ENCODE assay signal across 14 cellular contexts in the genomic region with DNA sequence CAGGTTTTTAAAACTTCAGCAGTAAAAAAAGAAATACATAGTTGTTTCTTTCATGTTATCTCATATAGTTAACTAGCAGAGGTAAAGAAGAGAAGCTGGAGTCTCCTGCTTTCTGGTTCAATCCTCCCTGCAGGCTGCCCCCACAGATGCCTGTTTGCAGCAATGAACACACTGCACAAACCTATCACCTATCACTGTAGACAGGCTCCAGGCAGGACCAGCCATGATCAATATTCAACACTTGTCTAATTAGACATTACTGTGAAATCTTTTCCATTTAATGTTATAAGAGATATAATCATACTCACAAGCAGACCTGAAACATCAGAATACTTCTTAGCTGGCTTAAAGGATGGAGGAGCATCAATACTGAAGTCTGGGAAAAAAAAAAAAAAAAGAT. TPM values are rescaled to one million over a fixed set of nuclear protein-coding genes. Genes with fewer than 3 reads are reported as not detected.
DNase-seq lines count a peak whose midpoint lies in the region; ATAC-seq, FAIRE-seq and TF ChIP-seq lines count a peak whose summit lies in the region.
"Had no signal": no experiment of that assay in that cellular context is flagged by ENCODE, and none has a peak within 500 bp of the region (broad histone marks: within the 10 kb centered on the region; RNA-seq: fewer than 3 reads in every experiment).

No MANE protein-coding gene starts in this region.

- no peak for FAIRE-seq in HepG2 (lab: Jason Lieb, UNC)

- TF ChIP-seq EP300 in HepG2 (IDR thresholded peaks at IDR 0.05; ENCODE audit: low read depth in 2 of 2, low read length in 2 of 2) (no peak), HepG2 (CRISPR knock-in tag; IDR thresholded peaks at IDR 0.05; ENCODE audit: borderline replicate concordance) (no peak)

- TF ChIP-seq POLR2A in HepG2 (IDR thresholded peaks at IDR 0.05; ENCODE audit: insufficient read depth in 1 of 2, low read depth in 2 of 2, low read length in 2 of 2) (no peak), right lobe of liver (IDR thresholded peaks at IDR 0.05) (no peak), GM18505 (IDR thresholded peaks at IDR 0.05; ENCODE audit: borderline replicate concordance, extremely low read depth, insufficient read depth, insufficient read length) (no peak)

- H3K4me1 ChIP-seq in HepG2 (ENCODE audit: insufficient read depth, low read length) (peaks cover 64% of the 10 kb centered on the region), right lobe of liver (peaks cover 0 to 39% (median 17%) of the 10 kb centered on the region in 4 donors), fibroblast of lung (ENCODE audit: control insufficient read depth, extremely low read depth, insufficient read depth, low read length) (peaks cover 12% of the 10 kb centered on the region), subcutaneous abdominal adipose tissue (ENCODE audit: control insufficient read depth in 5 of 5, insufficient read depth in 5 of 5, low read length in 5 of 5) (peaks cover 0 to 24% (median 16%) of the 10 kb centered on the region in 5 donors)

- no peaks in the 10 kb centered on the region; a peak in 2 of 5 replicates for H3K36me3 ChIP-seq in HepG2 (replicated peaks in 1 of 2; ENCODE audit: control insufficient read depth in 1 of 2, insufficient read depth in 2 of 2, low read length in 2 of 2)
- peaks cover 0 to 4% (median 0%) of the 10 kb centered on the region in 4 donors for H3K36me3 ChIP-seq in right lobe of liver
- H3K36me3 ChIP-seq in fibroblast of lung (ENCODE audit: control insufficient read depth, insufficient read depth, low read length): no peaks in the 10 kb centered on the region
- H3K36me3 ChIP-seq in subcutaneous abdominal adipose tissue (ENCODE audit: control insufficient read depth in 5 of 5, insufficient read depth in 5 of 5, low read length in 5 of 5): peaks cover 0 to 5% (median 0%) of the 10 kb centered on the region in 5 donors
- H3K36me3 ChIP-seq: sigmoid colon had no signal

- H3K27me3 ChIP-seq in HepG2 (ENCODE audit: control insufficient read depth in 1 of 2, insufficient read depth in 2 of 2, low read length in 2 of 2): no peaks in the 10 kb centered on the region; a peak in 1 of 5 replicates
- H3K27me3 ChIP-seq in right lobe of liver: no peaks in the 10 kb centered on the region
- H3K27me3 ChIP-seq in fibroblast of lung (ENCODE audit: control insufficient read depth, insufficient read depth, low read length): no peaks in the 10 kb centered on the region
- H3K27me3 ChIP-seq in subcutaneous abdominal adipose tissue (ENCODE audit: control insufficient read depth in 5 of 5, insufficient read depth in 4 of 5, low read length in 5 of 5): no peaks in the 10 kb centered on the region
- H3K27me3 ChIP-seq: body of pancreas, sigmoid colon had no signal

- H3K4me3 ChIP-seq in HepG2 (replicated peaks in 1 of 3; ENCODE audit: insufficient read depth in 1 of 3, low read depth in 2 of 3, low read length in 3 of 3) (peak overlapping the region in 1 of 3 experiments; percentile 49; a peak in 1 of 6 replicates), right lobe of liver (no peak overlapping the region), fibroblast of lung (replicated peaks in 1 of 4; ENCODE audit: control extremely low read depth in 1 of 4, insufficient read depth in 1 of 4, low read depth in 3 of 4, low read length in 4 of 4) (peak overlapping the region in 1 of 4 experiments; percentile 2), subcutaneous abdominal adipose tissue (ENCODE audit: low read depth in 1 of 5, low read length in 5 of 5) (no peak overlapping the region)
- H3K4me3 ChIP-seq: body of pancreas, sigmoid colon had no signal

- no peaks in the 10 kb centered on the region for H3K27me3 Mint-ChIP-seq in activated naive CD8-positive, alpha-beta T cell
- H3K27me3 Mint-ChIP-seq: memory B cell had no signal

- H3K36me3 Mint-ChIP-seq in activated naive CD8-positive, alpha-beta T cell: peaks cover 28% of the 10 kb centered on the region

- POLR2A ChIA-PET in HepG2 (lab: Yijun Ruan, JAX): interaction anchor here (1.0 to 4.3 kb wide), 14 partner anchors 8 to 494 kb away, joined by 3 to 70 read pairs (median 4); a partner anchor contains a TSS

- H3K4me3 Mint-ChIP-seq in activated naive CD8-positive, alpha-beta T cell: no peak overlapping the region
- H3K4me3 Mint-ChIP-seq: activated T-helper 1 cell treated with anti-CD3 and anti-CD28 coated beads, Interleukin-12 subunit alpha, Interleukin-12 subunit beta, Interleukin-2, Interleukin-4 antibody, amounts not matched to agents 30 ng/mL and 10 ng/mL and 1 ng/mL, durations not matched to agents 14 hours and 24 hours and 36 hours; memory B cell had no signal

- peak overlapping the region; percentile 66 for H3K4me2 ChIP-seq in HepG2 (ENCODE audit: low read depth, low read length)
- H3K4me2 ChIP-seq in fibroblast of lung (ENCODE audit: extremely low read depth, insufficient read depth, low read length): peak overlapping the region; percentile 40

- peak overlapping the region; percentile 76 for H3K27ac Mint-ChIP-seq in activated naive CD8-positive, alpha-beta T cell
- H3K27ac Mint-ChIP-seq: memory B cell had no signal

- peaks cover 37% of the 10 kb centered on the region for H3K4me1 Mint-ChIP-seq in activated naive CD8-positive, alpha-beta T cell (ENCODE audit: low read depth)

- intact Hi-C loops in HepG2 (cut with micrococcal nuclease; ENCODE audit: unreplicated experiment): loop anchor here (1.0 kb wide), 3 partner anchors 9 to 103 kb away; a partner anchor contains a TSS
- intact Hi-C loops in right lobe of liver (cut with DNase I): no loop called here

- H3K9me3 ChIP-seq in HepG2 (ENCODE audit: low read length) (no peaks in the 10 kb centered on the region), right lobe of liver (no peaks in the 10 kb centered on the region), fibroblast of lung (ENCODE audit: control insufficient read depth, insufficient read depth, low read depth, low read length) (no peaks in the 10 kb centered on the region), subcutaneous abdominal adipose tissue (ENCODE audit: control insufficient read depth in 5 of 5, low read length in 5 of 5) (no peaks in the 10 kb centered on the region)
- H3K9me3 ChIP-seq: body of pancreas, sigmoid colon had no signal

- TSS peak; percentile 71 for BruUV-seq in HepG2 (replicated peaks; lab: Mats Ljungman, UMichigan)

- peak overlapping the region; percentile 85 for H3K27ac ChIP-seq in HepG2 (ENCODE audit: extremely low read length, insufficient read depth, low read length)
- no peak overlapping the region for H3K27ac ChIP-seq in right lobe of liver
- peak overlapping the region; percentile 79 for H3K27ac ChIP-seq in fibroblast of lung (ENCODE audit: insufficient read depth, low read length)
- peak overlapping the region; percentile 37 for H3K27ac ChIP-seq in subcutaneous abdominal adipose tissue (ENCODE audit: low read depth, low read length)
- H3K27ac ChIP-seq: body of pancreas had no signal

- H3K9ac ChIP-seq in HepG2 (ENCODE audit: insufficient read depth, low read depth, low read length) (peak overlapping the region; percentile 68; the same call in 1 of the 2 replicates), fibroblast of lung (ENCODE audit: insufficient read depth, low read length) (no peak overlapping the region), subcutaneous abdominal adipose tissue (ENCODE audit: low read length in 5 of 5) (peak overlapping the region in 1 of 5 donors; percentile 24)

- DNase-seq in HepG2 (ENCODE audit: low spot score): no peak
- no peak for DNase-seq in right lobe of liver
- DNase-seq in fibroblast of lung (ENCODE audit: low read depth in 2 of 2): no peak
- DNase-seq in KG1 (lab: John Stamatoyannopoulos, UW): no peak
- DNase-seq: NCI-H2107, NCI-H69, sigmoid colon had no signal

- no peak for TF ChIP-seq RAD21 in HepG2 (CRISPR knock-in tag; IDR thresholded peaks at IDR 0.05)

- in situ Hi-C loops in HepG2 (cut with HindIII; ENCODE audit: extremely low pct_ligation_motif_present, low pct_unique_long_range_greater_than_20kb): no loop called here

- H2AFZ ChIP-seq in HepG2 (ENCODE audit: low read length): no peak overlapping the region
- no peak overlapping the region for H2AFZ ChIP-seq in fibroblast of lung (ENCODE audit: low read length)

- H3K79me2 ChIP-seq in HepG2 (ENCODE audit: insufficient read depth, low read length): peaks cover 21% of the 10 kb centered on the region
- H3K79me2 ChIP-seq in fibroblast of lung (ENCODE audit: control insufficient read depth, insufficient read depth, low read length): no peaks in the 10 kb centered on the region

- ATAC-seq in HepG2 (no peak), right lobe of liver (no peak), GM21381 (IDR thresholded peaks at IDR 0.05; ENCODE audit: unreplicated experiment) (no peak), GM18505 (IDR thresholded peaks at IDR 0.05; ENCODE audit: unreplicated experiment) (no peak)
- ATAC-seq: body of pancreas had no signal

- CTCF ChIA-PET in HepG2 (lab: Yijun Ruan, JAX; ENCODE audit: low intra/inter-chr PET ratio, low total read pairs): no interaction called here

- TF ChIP-seq CTCF in HepG2 (CRISPR knock-in tag; IDR thresholded peaks at IDR 0.05): no peak
- TF ChIP-seq CTCF in right lobe of liver (IDR thresholded peaks at IDR 0.05): no peak
- TF ChIP-seq CTCF in fibroblast of lung (conservative IDR thresholded peaks at IDR 0.05 in 1 of 2, IDR thresholded peaks at IDR 0.05 in 1 of 2; ENCODE audit: low read depth in 1 of 2, low read length in 2 of 2): no peak

- no peaks in the 10 kb centered on the region for H3K9me3 Mint-ChIP-seq in activated naive CD8-positive, alpha-beta T cell (ENCODE audit: low read depth)
- H3K9me3 Mint-ChIP-seq: memory B cell had no signal

- no peaks in the 10 kb centered on the region for H4K20me1 ChIP-seq in HepG2 (ENCODE audit: insufficient read depth, low read length)
- H4K20me1 ChIP-seq in fibroblast of lung (ENCODE audit: control insufficient read depth, extremely low read depth, insufficient read depth, low read length): no peaks in the 10 kb centered on the region

RNA-seq across cellular contexts. Expression of a gene that starts 19.8 kb away (rescaled TPM):
- total RNA-seq in HepG2 (2016; rRNA removed; fragmentation: Illumina TruSeq; extraction: Trizol) (8.2 and 10.8 TPM in 2 replicates), right lobe of liver (10 to 100 TPM in 3 of 6 experiments, 1 to 10 TPM in 3; 6.4 to 12.7 (median 9.7) TPM), fibroblast of lung (1.5 and 3.1 TPM in 2 replicates)
- total RNA-seq in HepG2 (2016; cell fraction: cytosol; rRNA removed; fragmentation: Illumina TruSeq; extraction: Trizol; ENCODE audit: low read depth): 5.2 and 7.5 TPM in 2 replicates
- total RNA-seq in HepG2 (2016; cell fraction: insoluble cytoplasmic fraction; rRNA removed; fragmentation: Illumina TruSeq; extraction: Trizol): 6.6 and 9.8 TPM in 2 replicates
- 4.8 and 6.6 TPM in 2 replicates for total RNA-seq in HepG2 (2016; cell fraction: membrane; rRNA removed; fragmentation: Illumina TruSeq; extraction: Trizol)
- total RNA-seq in HepG2 (2016; cell fraction: nucleus; rRNA removed; fragmentation: Illumina TruSeq; extraction: Trizol): 11.1 and 13.4 TPM in 2 replicates
- polyA plus RNA-seq in HepG2 (2011; rRNA removed) (15.4 and 20.5 TPM in 2 replicates), fibroblast of lung (9.4 and 13.5 TPM in 2 replicates)
- 17.9 and 18.5 TPM in 2 replicates for polyA plus RNA-seq in HepG2 (2011; cell fraction: cytosol; rRNA removed)
- 14.5 and 18.5 TPM in 2 replicates for polyA plus RNA-seq in HepG2 (2011; cell fraction: nucleus; rRNA removed)
- polyA plus RNA-seq in HepG2 (2012): 17.4 and 24.1 TPM in 2 replicates
- polyA plus RNA-seq in HepG2 (2016; cell fraction: cytosol; fragmentation: Illumina TruSeq; extraction: Trizol; ENCODE audit: low read depth): 8.6 and 12.5 TPM in 2 replicates
- 40.1 and 41.8 TPM in 2 replicates for polyA plus RNA-seq in HepG2 (2016; cell fraction: insoluble cytoplasmic fraction; fragmentation: Illumina TruSeq; extraction: Trizol; ENCODE audit: low read depth)
- polyA plus RNA-seq in HepG2 (2016; cell fraction: membrane; fragmentation: Illumina TruSeq; extraction: Trizol; ENCODE audit: low read depth): 13.6 and 13.7 TPM in 2 replicates
- 27.3 and 33.7 TPM in 2 replicates for polyA plus RNA-seq in HepG2 (2016; cell fraction: nucleus; fragmentation: Illumina TruSeq; extraction: Trizol; ENCODE audit: insufficient read depth, low read depth)
- polyA minus RNA-seq in HepG2 (2011; rRNA and poly(A)+ RNA removed; ENCODE audit: low replicate concordance): 9.7 and 18.8 TPM in 2 replicates
- 6.5 TPM in 2 replicates for polyA minus RNA-seq in HepG2 (2011; cell fraction: cytosol; rRNA and poly(A)+ RNA removed)
- 19.0 and 30.3 TPM in 2 replicates for polyA minus RNA-seq in HepG2 (2011; cell fraction: nucleus; rRNA and poly(A)+ RNA removed)
- 11.0 and 12.7 TPM in 2 replicates for polyA plus RNA-seq in fibroblast of lung (2012)
- polyA minus RNA-seq in fibroblast of lung (ENCODE audit: low replicate concordance): 2.7 and 10.4 TPM in 2 replicates

Comparison
In these comparisons a context has a peak if more than half of its experiments do, and no peak if none do; other contexts are left out.
1. H3K27ac ChIP-seq: peak in HepG2 (single experiment), fibroblast of lung (single experiment) and subcutaneous abdominal adipose tissue (single experiment); none in right lobe of liver (0 of 3).